ENCODE assay signal across 1 cellular context in the genomic region with DNA sequence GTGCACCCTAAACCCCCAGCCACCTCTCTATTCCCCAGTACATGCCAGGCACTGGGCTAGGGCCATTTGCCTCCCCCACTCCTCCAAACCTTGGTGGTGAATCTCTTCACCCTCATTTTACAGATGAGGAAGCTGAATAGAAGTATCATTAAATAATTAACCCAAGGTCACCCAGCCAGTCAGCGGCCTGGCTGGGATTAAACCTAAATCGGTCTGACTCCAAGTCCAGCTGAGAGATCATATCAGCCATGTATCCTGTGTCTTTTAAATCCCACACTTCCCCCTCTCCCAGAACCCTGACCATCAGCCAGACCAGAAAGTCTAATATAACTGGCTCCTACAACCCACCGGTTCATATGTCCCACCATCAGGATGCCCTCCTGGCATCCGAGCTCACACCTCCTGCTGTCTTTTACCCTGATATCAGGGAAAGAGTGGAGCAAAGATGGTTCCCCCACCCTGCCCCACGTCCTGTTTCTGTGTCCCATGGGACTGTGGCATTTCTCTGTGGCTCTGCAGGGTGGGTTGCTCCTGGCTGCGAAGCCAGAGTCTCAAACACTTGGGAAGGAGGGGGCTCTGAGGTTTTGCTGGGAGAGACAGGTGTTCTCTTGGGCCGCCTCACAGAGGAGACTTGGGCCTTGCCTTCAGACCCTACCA.
TF ChIP-seq lines count a peak whose summit lies in the region.

No MANE protein-coding gene starts in this region.

TF ChIP-seq in liver, 16 proteins besides CTCF, POLR2A, EP300 and RAD21:
- TF ChIP-seq HNF4A (conservative IDR thresholded peaks at IDR 0.05) = peak in 1 of 2 donors; percentile 29
- TF ChIP-seq SP1 (IDR thresholded peaks at IDR 0.05) = no peak
